Comparison of ENCODE assay signal across 16 cellular contexts in genomic region chr20:59412251-59412650, GRCh38.
"Had no signal": no experiment of that assay in that cellular context is flagged by ENCODE, and none has a peak within 500 bp of the region (broad histone marks: within the 10 kb centered on the region; RNA-seq: fewer than 3 reads in every experiment).

No MANE protein-coding gene starts in this region.

- H3K36me3 Mint-ChIP-seq: activated naive CD4-positive, alpha-beta T cell treated with anti-CD3 and anti-CD28 coated beads, Interleukin-2, amount 10 ng/mL, durations not matched to agents 7 days and 5 days had no signal

- H3K27ac ChIP-seq: ascending aorta, breast epithelium, gastroesophageal sphincter, lower lobe of right lung, spleen, upper lobe of right lung had no signal

- DNase-seq: activated CD4-positive, alpha-beta T cell treated with anti-CD3 and anti-CD28 coated beads for 1 hour; activated CD4-positive, alpha-beta T cell treated with anti-CD3 and anti-CD28 coated beads, Interleukin-2, amount 50 U/mL, for 4 hours; activated naive CD4-positive, alpha-beta T cell treated with anti-CD3 and anti-CD28 coated beads, Interleukin-2, amount 10 ng/mL, durations not matched to agents 7 days and 5 days; erythroblast; left cardiac atrium; lower lobe of right lung; nephron progenitor cell; spleen; stimulated activated naive CD8-positive, alpha-beta T cell treated with anti-CD3 and anti-CD28 coated beads, Interleukin-15, amount 100 ng/mL, for 72 hours; T-helper 9 cell; upper lobe of right lung had no signal

- H3K9me3 ChIP-seq: ascending aorta, breast epithelium, gastroesophageal sphincter, lower lobe of right lung, spleen, upper lobe of right lung had no signal

- H3K4me3 Mint-ChIP-seq: activated naive CD4-positive, alpha-beta T cell treated with anti-CD3 and anti-CD28 coated beads, Interleukin-2, amount 10 ng/mL, durations not matched to agents 7 days and 5 days; nephron progenitor cell; stimulated activated naive CD8-positive, alpha-beta T cell treated with anti-CD3 and anti-CD28 coated beads, Interleukin-15, amount 100 ng/mL, for 72 hours had no signal

- H3K4me1 Mint-ChIP-seq: activated naive CD4-positive, alpha-beta T cell treated with anti-CD3 and anti-CD28 coated beads, Interleukin-2, amount 10 ng/mL, durations not matched to agents 7 days and 5 days; stimulated activated naive CD8-positive, alpha-beta T cell treated with anti-CD3 and anti-CD28 coated beads, Interleukin-15, amount 100 ng/mL, for 72 hours had no signal

- H3K36me3 ChIP-seq: ascending aorta, breast epithelium, gastroesophageal sphincter, lower lobe of right lung, spleen, upper lobe of right lung had no signal

- ATAC-seq: gastroesophageal sphincter; left cardiac atrium; lower lobe of right lung; sciatic nerve; stimulated activated naive CD8-positive, alpha-beta T cell treated with anti-CD3 and anti-CD28 coated beads, Interleukin-15, amount 100 ng/mL, for 72 hours; upper lobe of right lung had no signal

- H3K27me3 ChIP-seq: ascending aorta, upper lobe of right lung had no signal

- H3K4me3 ChIP-seq: ascending aorta, breast epithelium, gastroesophageal sphincter, lower lobe of right lung, spleen, upper lobe of right lung had no signal

- H3K9me3 Mint-ChIP-seq: activated naive CD4-positive, alpha-beta T cell treated with anti-CD3 and anti-CD28 coated beads, Interleukin-2, amount 10 ng/mL, durations not matched to agents 7 days and 5 days; activated T-helper 2 cell treated with anti-CD3 and anti-CD28 coated beads, Interferon-gamma antibody, Interleukin-2, Interleukin-4, amounts not matched to agents 10 μg/mL and 5 μg/mL and 100 μg/mL, durations not matched to agents 14 hours and 24 hours and 36 hours; stimulated activated naive CD8-positive, alpha-beta T cell treated with anti-CD3 and anti-CD28 coated beads, Interleukin-15, amount 100 ng/mL, for 72 hours had no signal

- H3K27ac Mint-ChIP-seq: activated naive CD4-positive, alpha-beta T cell treated with anti-CD3 and anti-CD28 coated beads, Interleukin-2, amount 10 ng/mL, durations not matched to agents 7 days and 5 days; activated T-helper 2 cell treated with anti-CD3 and anti-CD28 coated beads, Interferon-gamma antibody, Interleukin-2, Interleukin-4, amounts not matched to agents 10 μg/mL and 5 μg/mL and 100 μg/mL, durations not matched to agents 14 hours and 24 hours and 36 hours; nephron progenitor cell; stimulated activated naive CD8-positive, alpha-beta T cell treated with anti-CD3 and anti-CD28 coated beads, Interleukin-15, amount 100 ng/mL, for 72 hours had no signal

- H3K4me1 ChIP-seq: ascending aorta, breast epithelium, gastroesophageal sphincter, lower lobe of right lung, spleen, upper lobe of right lung had no signal
